17 cellular contexts compared by ENCODE assay signal in genomic region chr15:60555291-60555690, GRCh38.
DNase-seq lines count a peak whose midpoint lies in the region; ATAC-seq, FAIRE-seq and TF ChIP-seq lines count a peak whose summit lies in the region.
"Had no signal": no experiment of that assay in that cellular context is flagged by ENCODE, and none has a peak within 500 bp of the region (broad histone marks: within the 10 kb centered on the region; RNA-seq: fewer than 3 reads in every experiment).

No MANE protein-coding gene starts in this region.

- no peak overlapping the region for H3K4me3 ChIP-seq in endodermal cell (ENCODE audit: low read length)
- no peak overlapping the region for H3K4me3 ChIP-seq in SJCRH30
- H3K4me3 ChIP-seq: smooth muscle cell had no signal

- H3K27ac Mint-ChIP-seq in endodermal cell = peak overlapping the region; percentile 13
- H3K27ac Mint-ChIP-seq: naive B cell had no signal

- H3K4me1 Mint-ChIP-seq in endodermal cell = peaks cover 29% of the 10 kb centered on the region
- H3K4me1 Mint-ChIP-seq: naive B cell had no signal

- no peak for FAIRE-seq in GM12892 (lab: Jason Lieb, UNC)
- FAIRE-seq: RCC 7860 had no signal

- no peak overlapping the region for H3K27ac ChIP-seq in endodermal cell (ENCODE audit: low read depth, low read length)
- no peak overlapping the region for H3K27ac ChIP-seq in SJCRH30
- H3K27ac ChIP-seq: brain microvascular endothelial cell had no signal

- H3K4me3 Mint-ChIP-seq in endodermal cell = no peak overlapping the region
- H3K4me3 Mint-ChIP-seq: naive B cell had no signal

- peaks cover 3% of the 10 kb centered on the region for H3K36me3 Mint-ChIP-seq in endodermal cell (ENCODE audit: low read depth)

- ATAC-seq in GM18873 (IDR thresholded peaks at IDR 0.05; ENCODE audit: low FRiP score, unreplicated experiment) = no peak

- 93 to 96% methylated on average over 4 to 5 of the region's 5 CpGs for WGBS in endodermal cell (ENCODE audit: insufficient coverage in 1 of 2, insufficient read length in 1 of 2), 2 experiments

- DNase-seq in DMS153 (lab: John Stamatoyannopoulos, UW) (peak; percentile 80), NCI-H1105 treated with DMSO at 0.1 percent for 48 hours (lab: John Stamatoyannopoulos, UW) (peak; percentile 100), NCI-H69 (lab: John Stamatoyannopoulos, UW) (peak; percentile 97), endodermal cell (no peak), SJCRH30 (no peak), amygdala (lab: John Stamatoyannopoulos, UW) (no peak), GM12892 (ENCODE audit: insufficient read length) (no peak)
- DNase-seq: activated naive CD4-positive, alpha-beta T cell; BE2C; brain microvascular endothelial cell; naive B cell; NCI-H526 treated with DMSO at 0.1 percent for 48 hours; trophoblast cell had no signal

- H3K4me1 ChIP-seq in endodermal cell (ENCODE audit: control insufficient read depth, insufficient read depth, low read length) (no peaks in the 10 kb centered on the region), SJCRH30 (peaks cover 9% of the 10 kb centered on the region; the same call in 1 of the 2 replicates)
- H3K4me1 ChIP-seq: BE2C had no signal

- no peaks in the 10 kb centered on the region for H3K27me3 Mint-ChIP-seq in endodermal cell (ENCODE audit: insufficient read depth)
- H3K27me3 Mint-ChIP-seq: IgD-negative memory B cell, naive B cell had no signal

- no peaks in the 10 kb centered on the region for H3K9me3 Mint-ChIP-seq in endodermal cell

- H3K9ac ChIP-seq in endodermal cell (ENCODE audit: extremely low read depth, low read length, poor library complexity, severe bottlenecking) = no peak overlapping the region

- peaks cover 6% of the 10 kb centered on the region for H3K9me3 ChIP-seq in endodermal cell (ENCODE audit: control insufficient read depth, low read length)
- H3K9me3 ChIP-seq in SJCRH30 (replicated peaks) = peaks cover 11% of the 10 kb centered on the region
- H3K9me3 ChIP-seq: BE2C had no signal

- no peak for TF ChIP-seq POLR2A in GM12892 (IDR thresholded peaks at IDR 0.05; ENCODE audit: low read depth, low read length)

- H3K27me3 ChIP-seq in endodermal cell (ENCODE audit: control insufficient read depth, insufficient read depth, low read length, poor library complexity, severe bottlenecking) (no peaks in the 10 kb centered on the region), SJCRH30 (no peaks in the 10 kb centered on the region)
- H3K27me3 ChIP-seq: brain microvascular endothelial cell had no signal

- no peaks in the 10 kb centered on the region for H3K36me3 ChIP-seq in endodermal cell (ENCODE audit: control insufficient read depth, insufficient read depth, low read length)
- no peaks in the 10 kb centered on the region; the same call in 1 of the 2 replicates for H3K36me3 ChIP-seq in SJCRH30
- H3K36me3 ChIP-seq: BE2C, brain microvascular endothelial cell had no signal

- no peak for TF ChIP-seq CTCF in endodermal cell (conservative IDR thresholded peaks at IDR 0.05)

Comparison
In these comparisons a context has a peak if more than half of its experiments do, and no peak if none do; other contexts are left out.
1. DNase-seq: peak in DMS153 (single experiment), NCI-H1105 treated with DMSO at 0.1 percent for 48 hours (single experiment) and NCI-H69 (single experiment); none in endodermal cell (single experiment), SJCRH30 (0 of 2), amygdala (0 of 56) and GM12892 (single experiment).